Comparison of ENCODE assay signal across 9 cellular contexts in genomic region chr13:22801402-22802003, GRCh38.
DNase-seq lines count a peak whose midpoint lies in the region; ATAC-seq and TF ChIP-seq lines count a peak whose summit lies in the region.
"Had no signal": no experiment of that assay in that cellular context is flagged by ENCODE, and none has a peak within 500 bp of the region (broad histone marks: within the 10 kb centered on the region; RNA-seq: fewer than 3 reads in every experiment).

No MANE protein-coding gene starts in this region.

- no peak overlapping the region for H3K27ac ChIP-seq in left ventricle myocardium inferior (replicated peaks)
- H3K27ac ChIP-seq in hepatocyte = no peak overlapping the region
- no peak overlapping the region for H3K27ac ChIP-seq in upper lobe of right lung

- H2AFZ ChIP-seq in hepatocyte = no peak overlapping the region

- no peaks in the 10 kb centered on the region for H3K79me2 ChIP-seq in hepatocyte

- DNase-seq in left ventricle myocardium inferior (no peak), Right ventricle myocardium inferior (ENCODE audit: missing footprints) (no peak), SK-MEL-5 (ENCODE audit: low read depth, low spot score) (peak; percentile 57), hepatocyte (ENCODE audit: low spot score) (peak; percentile 15), upper lobe of right lung (no peak)
- no peak for DNase-seq in activated T-helper 1 cell treated with anti-CD3 and anti-CD28 coated beads, Interleukin-12 subunit alpha, Interleukin-12 subunit beta, Interleukin-2, Interleukin-4 antibody, amounts not matched to agents 30 ng/mL and 10 ng/mL and 1 ng/mL, durations not matched to agents 14 hours and 24 hours and 36 hours (ENCODE audit: low spot score)
- no peak for DNase-seq in activated CD8-positive, alpha-beta memory T cell treated with anti-CD3 and anti-CD28 coated beads, Interleukin-2, amount 50 U/mL, for 48 hours
- DNase-seq: CD8-positive, alpha-beta T cell had no signal

- in situ Hi-C loops in SK-MEL-5 (cut with HindIII; ENCODE audit: low pct_unique_long_range_greater_than_20kb, low sequenced_read_pairs) = no loop called here

- no peaks in the 10 kb centered on the region for H3K36me3 Mint-ChIP-seq in activated T-helper 1 cell treated with anti-CD3 and anti-CD28 coated beads, Interleukin-12 subunit alpha, Interleukin-12 subunit beta, Interleukin-2, Interleukin-4 antibody, amounts not matched to agents 30 ng/mL and 10 ng/mL and 1 ng/mL, durations not matched to agents 14 hours and 24 hours and 36 hours (ENCODE audit: low read depth)
- H3K36me3 Mint-ChIP-seq: CD8-positive, alpha-beta T cell had no signal

- no peak overlapping the region for H3K4me2 ChIP-seq in hepatocyte

- intact Hi-C loops in left ventricle myocardium inferior (cut with micrococcal nuclease) (loop anchor here (5.0 kb wide), 1 partner anchor 216 kb away; no protein-coding TSS in a partner anchor), Right ventricle myocardium inferior (cut with DNase I) (loop anchor here (2.0 to 10.0 kb wide), 2 partner anchors 219 to 373 kb away; no protein-coding TSS in a partner anchor), upper lobe of right lung (cut with DNase I) (no loop called here)
- intact Hi-C loops in activated T-helper 1 cell treated with anti-CD3 and anti-CD28 coated beads, Interleukin-12 subunit alpha, Interleukin-12 subunit beta, Interleukin-2, Interleukin-4 antibody, amounts not matched to agents 30 ng/mL and 10 ng/mL and 1 ng/mL, durations not matched to agents 14 hours and 24 hours and 36 hours (cut with micrococcal nuclease) = no loop called here

- H3K27me3 ChIP-seq in left ventricle myocardium inferior (ENCODE audit: low read depth) = peaks cover 5% of the 10 kb centered on the region
- H3K27me3 ChIP-seq in hepatocyte = no peaks in the 10 kb centered on the region
- H3K27me3 ChIP-seq in upper lobe of right lung = no peaks in the 10 kb centered on the region

- H3K36me3 ChIP-seq in left ventricle myocardium inferior (no peaks in the 10 kb centered on the region), hepatocyte (replicated peaks; ENCODE audit: insufficient read depth, low read depth) (no peaks in the 10 kb centered on the region), upper lobe of right lung (no peaks in the 10 kb centered on the region)

- H3K9me3 ChIP-seq in left ventricle myocardium inferior (replicated peaks) (no peaks in the 10 kb centered on the region), hepatocyte (ENCODE audit: low read depth) (no peaks in the 10 kb centered on the region), upper lobe of right lung (no peaks in the 10 kb centered on the region)

- no peaks in the 10 kb centered on the region for H3K9me3 Mint-ChIP-seq in activated T-helper 1 cell treated with anti-CD3 and anti-CD28 coated beads, Interleukin-12 subunit alpha, Interleukin-12 subunit beta, Interleukin-2, Interleukin-4 antibody, amounts not matched to agents 30 ng/mL and 10 ng/mL and 1 ng/mL, durations not matched to agents 14 hours and 24 hours and 36 hours
- H3K9me3 Mint-ChIP-seq: CD8-positive, alpha-beta T cell had no signal

- H3K9me2 ChIP-seq in hepatocyte (replicated peaks; ENCODE audit: insufficient read depth) = no peaks in the 10 kb centered on the region

- no peak overlapping the region for H3K27ac Mint-ChIP-seq in activated T-helper 1 cell treated with anti-CD3 and anti-CD28 coated beads, Interleukin-12 subunit alpha, Interleukin-12 subunit beta, Interleukin-2, Interleukin-4 antibody, amounts not matched to agents 30 ng/mL and 10 ng/mL and 1 ng/mL, durations not matched to agents 14 hours and 24 hours and 36 hours
- H3K27ac Mint-ChIP-seq: CD8-positive, alpha-beta T cell had no signal

- no peaks in the 10 kb centered on the region for H4K20me1 ChIP-seq in hepatocyte (ENCODE audit: insufficient read depth, poor library complexity, severe bottlenecking)

- H3K4me1 ChIP-seq in left ventricle myocardium inferior = no peaks in the 10 kb centered on the region
- no peaks in the 10 kb centered on the region for H3K4me1 ChIP-seq in hepatocyte (ENCODE audit: insufficient read depth)
- no peaks in the 10 kb centered on the region for H3K4me1 ChIP-seq in upper lobe of right lung

- peaks cover 3% of the 10 kb centered on the region for H3K27me3 Mint-ChIP-seq in activated T-helper 1 cell treated with anti-CD3 and anti-CD28 coated beads, Interleukin-12 subunit alpha, Interleukin-12 subunit beta, Interleukin-2, Interleukin-4 antibody, amounts not matched to agents 30 ng/mL and 10 ng/mL and 1 ng/mL, durations not matched to agents 14 hours and 24 hours and 36 hours (ENCODE audit: insufficient read depth)

- 47% methylated on average over 3 of the region's 3 CpGs for WGBS in hepatocyte (ENCODE audit: low lambda C conversion rate, missing lambda C conversion rate)

- H3K4me3 Mint-ChIP-seq in activated T-helper 1 cell treated with anti-CD3 and anti-CD28 coated beads, Interleukin-12 subunit alpha, Interleukin-12 subunit beta, Interleukin-2, Interleukin-4 antibody, amounts not matched to agents 30 ng/mL and 10 ng/mL and 1 ng/mL, durations not matched to agents 14 hours and 24 hours and 36 hours = no peak overlapping the region
- H3K4me3 Mint-ChIP-seq: CD8-positive, alpha-beta T cell had no signal

- peak; percentile 48 for TF ChIP-seq CTCF in left ventricle myocardium inferior (IDR thresholded peaks at IDR 0.05; ENCODE audit: borderline replicate concordance)
- peak; percentile 68 for TF ChIP-seq CTCF in hepatocyte (IDR thresholded peaks at IDR 0.05; ENCODE audit: poor library complexity)
- TF ChIP-seq CTCF in upper lobe of right lung (IDR thresholded peaks at IDR 0.05) = peak; percentile 39

- H3K4me3 ChIP-seq in left ventricle myocardium inferior = no peak overlapping the region
- H3K4me3 ChIP-seq in hepatocyte = no peak overlapping the region
- H3K4me3 ChIP-seq in upper lobe of right lung = no peak overlapping the region

- ATAC-seq in Right ventricle myocardium inferior (no peak), upper lobe of right lung (no peak), GM18858 (IDR thresholded peaks at IDR 0.05; ENCODE audit: unreplicated experiment) (no peak)
- ATAC-seq: CD8-positive, alpha-beta T cell had no signal

- no peaks in the 10 kb centered on the region for H3K4me1 Mint-ChIP-seq in activated T-helper 1 cell treated with anti-CD3 and anti-CD28 coated beads, Interleukin-12 subunit alpha, Interleukin-12 subunit beta, Interleukin-2, Interleukin-4 antibody, amounts not matched to agents 30 ng/mL and 10 ng/mL and 1 ng/mL, durations not matched to agents 14 hours and 24 hours and 36 hours (ENCODE audit: low read depth)

Comparison
In these comparisons a context has a peak if more than half of its experiments do, and no peak if none do; other contexts are left out.
1. DNase-seq: peak in SK-MEL-5 (single experiment) and hepatocyte (single experiment); none in left ventricle myocardium inferior (single experiment), Right ventricle myocardium inferior (single experiment), upper lobe of right lung (single experiment), activated T-helper 1 cell treated with anti-CD3 and anti-CD28 coated beads, Interleukin-12 subunit alpha, Interleukin-12 subunit beta, Interleukin-2, Interleukin-4 antibody, amounts not matched to agents 30 ng/mL and 10 ng/mL and 1 ng/mL, durations not matched to agents 14 hours and 24 hours and 36 hours (single experiment) and activated CD8-positive, alpha-beta memory T cell treated with anti-CD3 and anti-CD28 coated beads, Interleukin-2, amount 50 U/mL, for 48 hours (single experiment).
2. intact Hi-C loops: an anchor here in left ventricle myocardium inferior (5.0 kb wide) and Right ventricle myocardium inferior (2.0 to 10.0 kb wide); none called in upper lobe of right lung and activated T-helper 1 cell treated with anti-CD3 and anti-CD28 coated beads, Interleukin-12 subunit alpha, Interleukin-12 subunit beta, Interleukin-2, Interleukin-4 antibody, amounts not matched to agents 30 ng/mL and 10 ng/mL and 1 ng/mL, durations not matched to agents 14 hours and 24 hours and 36 hours.
3. Peak in every context shown above with its lines, with median percentiles within 50 percentile points of each other: CTCF ChIP-seq.